27 cellular contexts compared by ENCODE assay signal in the genomic region with DNA sequence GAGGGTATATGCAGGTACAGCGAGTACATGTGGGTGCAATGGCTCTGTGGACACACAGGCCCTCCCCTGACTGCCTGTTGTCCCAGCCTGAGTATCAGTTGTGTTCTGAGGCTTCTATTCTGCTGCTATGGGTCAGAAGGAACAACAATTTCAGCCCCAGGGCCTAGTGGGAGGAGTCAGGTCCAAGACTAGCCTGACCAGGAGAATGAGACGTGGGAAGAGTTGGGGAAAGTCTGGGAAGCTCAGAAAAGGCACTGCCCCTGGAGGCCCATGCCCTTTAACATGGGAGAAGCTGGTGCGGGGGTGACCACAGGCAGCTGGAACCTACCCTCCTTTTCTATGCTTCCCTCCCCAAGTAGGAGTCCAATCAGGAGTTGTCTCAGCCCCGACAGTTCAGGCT. TPM values are rescaled to one million over a fixed set of nuclear protein-coding genes. Genes with fewer than 3 reads are reported as not detected.
A peak's percentile ranks its signal among the peaks of the same experiment; 100 is the strongest.
DNase-seq lines count a peak whose midpoint lies in the region; ATAC-seq and TF ChIP-seq lines count a peak whose summit lies in the region.
"Had no signal": no experiment of that assay in that cellular context is flagged by ENCODE, and none has a peak within 500 bp of the region (broad histone marks: within the 10 kb centered on the region; RNA-seq: fewer than 3 reads in every experiment).

No MANE protein-coding gene starts in this region.

- H3K27ac Mint-ChIP-seq in stimulated activated effector memory CD8-positive, alpha-beta T cell treated with anti-CD3 and anti-CD28 coated beads, Interleukin-12 subunit alpha, Interleukin-12 subunit beta, amount 100 ng/mL, for 72 hours: peak overlapping the region; percentile 62

- H3K4me1 Mint-ChIP-seq in stimulated activated effector memory CD8-positive, alpha-beta T cell treated with anti-CD3 and anti-CD28 coated beads, Interleukin-12 subunit alpha, Interleukin-12 subunit beta, amount 100 ng/mL, for 72 hours: peaks cover 13% of the 10 kb centered on the region

- peaks cover 0 to 2% (median 0%) of the 10 kb centered on the region in 4 donors for H3K4me1 ChIP-seq in upper lobe of left lung

- ATAC-seq in stimulated activated effector memory CD8-positive, alpha-beta T cell treated with anti-CD3 and anti-CD28 coated beads, Interleukin-12 subunit alpha, Interleukin-12 subunit beta, amount 100 ng/mL, for 72 hours: no peak
- ATAC-seq in GM21737 (IDR thresholded peaks at IDR 0.05; ENCODE audit: unreplicated experiment) (no peak), upper lobe of left lung (ENCODE audit: low FRiP score in 2 of 2) (no peak)
- ATAC-seq: GM12878, HepG2, SK-N-SH treated with all-trans-retinoic acid at 6 μM for 48 hours had no signal

- no peak overlapping the region for H3K4me3 Mint-ChIP-seq in stimulated activated effector memory CD8-positive, alpha-beta T cell treated with anti-CD3 and anti-CD28 coated beads, Interleukin-12 subunit alpha, Interleukin-12 subunit beta, amount 100 ng/mL, for 72 hours
- H3K4me3 Mint-ChIP-seq: CD8-positive, alpha-beta memory T cell had no signal

- H3K36me3 ChIP-seq in upper lobe of left lung: peaks cover 7 to 57% (median 35%) of the 10 kb centered on the region in 4 donors
- H3K36me3 ChIP-seq: HAP-1 had no signal

- no peak for TF ChIP-seq POLR2A in upper lobe of left lung (IDR thresholded peaks at IDR 0.05)

- no peaks in the 10 kb centered on the region for H3K9me3 Mint-ChIP-seq in stimulated activated effector memory CD8-positive, alpha-beta T cell treated with anti-CD3 and anti-CD28 coated beads, Interleukin-12 subunit alpha, Interleukin-12 subunit beta, amount 100 ng/mL, for 72 hours
- H3K9me3 Mint-ChIP-seq: CD8-positive, alpha-beta memory T cell had no signal

- no peaks in the 10 kb centered on the region for H3K9me3 ChIP-seq in upper lobe of left lung
- H3K9me3 ChIP-seq: BLaER1 treated with 17β-estradiol and CSF1 and Interleukin-3, amounts not matched to agents 10 nM and 100 nM; HAP-1 had no signal

- no peak for TF ChIP-seq CTCF in upper lobe of left lung (IDR thresholded peaks at IDR 0.05)

- no peak for TF ChIP-seq EP300 in upper lobe of left lung (IDR thresholded peaks at IDR 0.05)

- H3K27me3 ChIP-seq in upper lobe of left lung: no peaks in the 10 kb centered on the region
- H3K27me3 ChIP-seq: BLaER1 treated with 17β-estradiol and CSF1 and Interleukin-3, amounts not matched to agents 10 nM and 100 nM had no signal

- DNase-seq in DMS 273 (lab: John Stamatoyannopoulos, UW; ENCODE audit: unreplicated experiment): peak; percentile 28
- DNase-seq in DMS 273 treated with DMSO at 0.1 percent for 48 hours (lab: John Stamatoyannopoulos, UW): no peak
- peak; percentile 18 for DNase-seq in EH (ENCODE audit: low read depth)
- peak; percentile 82 for DNase-seq in epidermal melanocyte (ENCODE audit: insufficient read length, low spot score)
- DNase-seq in stimulated activated effector memory CD8-positive, alpha-beta T cell treated with anti-CD3 and anti-CD28 coated beads, Interleukin-12 subunit alpha, Interleukin-12 subunit beta, amount 100 ng/mL, for 72 hours (ENCODE audit: low spot score in 2 of 2): no peak
- DNase-seq in GM03348 (ENCODE audit: low spot score): no peak
- DNase-seq in upper lobe of left lung: no peak
- DNase-seq: ACHN; Calu3; CD8-positive, alpha-beta memory T cell; KBM-7; NCI-H1092; NCI-H1436; NCI-H187 treated with DMSO at 0.1 percent for 48 hours; NCI-H2107; NCI-H446 treated with DMSO at 0.1 percent for 48 hours; SIG-M5 had no signal

- peaks cover 50% of the 10 kb centered on the region for H3K36me3 Mint-ChIP-seq in stimulated activated effector memory CD8-positive, alpha-beta T cell treated with anti-CD3 and anti-CD28 coated beads, Interleukin-12 subunit alpha, Interleukin-12 subunit beta, amount 100 ng/mL, for 72 hours

- 96 to 97% methylated on average over 4 of the region's 4 CpGs for WGBS in upper lobe of left lung, 2 donors

- H3K27ac ChIP-seq in upper lobe of left lung: no peak overlapping the region
- H3K27ac ChIP-seq: 22Rv1; BLaER1 treated with 17β-estradiol and CSF1 and Interleukin-3, amounts not matched to agents 10 nM and 100 nM; HL-60; RWPE1 had no signal

- no peak overlapping the region for H3K4me3 ChIP-seq in upper lobe of left lung
- H3K4me3 ChIP-seq: BLaER1 treated with 17β-estradiol and CSF1 and Interleukin-3, amounts not matched to agents 10 nM and 100 nM; GM12878; HAP-1 had no signal

RNA-seq across cellular contexts. Expression of a gene that starts 7.7 kb away (rescaled TPM):
- total RNA-seq in upper lobe of left lung: 10 to 100 TPM; 13.6 to 43.8 (median 36.9) TPM

RNA-seq across cellular contexts. Expression of a gene that starts 9.4 kb away (rescaled TPM):
- not detected for total RNA-seq in upper lobe of left lung
- total RNA-seq: Calu3, GM12878, HepG2, HT-29 had no signal

RNA-seq across cellular contexts. Expression of a gene that starts 20.8 kb away (rescaled TPM):
- under 1 TPM in 1 of 6 donors, not detected in 5; 0.11 TPM for total RNA-seq in upper lobe of left lung
- total RNA-seq: Calu3, HT-29 had no signal

RNA-seq across cellular contexts. Expression of a gene that starts 24.8 kb away (rescaled TPM):
- total RNA-seq in upper lobe of left lung: 10 to 100 TPM in 2 of 6 donors, 1 to 10 TPM in 4; 2.2 to 36.7 (median 3.8) TPM
- total RNA-seq: Calu3; CD8-positive, alpha-beta memory T cell; GM12878; HepG2; HT-29 had no signal

RNA-seq across cellular contexts. Expression of a gene that starts 59.0 kb away (rescaled TPM):
- 1 to 10 TPM; 2.8 to 6.5 (median 6.0) TPM for total RNA-seq in upper lobe of left lung

Comparison
In these comparisons a context has a peak if more than half of its experiments do, and no peak if none do; other contexts are left out.
1. DNase-seq: peak in DMS 273 (single experiment), EH (single experiment) and epidermal melanocyte (single experiment); none in DMS 273 treated with DMSO at 0.1 percent for 48 hours (single experiment), stimulated activated effector memory CD8-positive, alpha-beta T cell treated with anti-CD3 and anti-CD28 coated beads, Interleukin-12 subunit alpha, Interleukin-12 subunit beta, amount 100 ng/mL, for 72 hours (0 of 2), GM03348 (single experiment) and upper lobe of left lung (0 of 2).